Comparison of ENCODE assay signal across 17 cellular contexts in the genomic region with DNA sequence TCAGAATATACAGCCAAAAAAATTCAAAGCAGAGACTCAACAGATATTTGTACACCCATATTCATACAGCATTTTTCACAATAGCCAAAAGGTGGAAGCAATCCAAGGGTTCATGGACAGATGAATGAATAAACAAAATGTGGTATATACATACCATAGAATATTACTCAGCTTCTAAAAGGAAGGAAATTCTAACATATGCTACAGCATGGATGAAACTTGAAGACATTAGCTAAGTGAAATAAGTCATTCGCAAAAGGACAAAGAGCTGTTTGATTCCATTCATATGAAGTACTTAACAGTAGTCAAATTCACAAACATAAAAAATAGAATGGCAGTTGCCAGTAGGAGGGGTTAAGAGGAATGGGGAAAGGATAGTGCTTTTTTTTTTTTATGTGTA.
A peak's percentile ranks its signal among the peaks of the same experiment; 100 is the strongest.
DNase-seq lines count a peak whose midpoint lies in the region; ATAC-seq, FAIRE-seq and TF ChIP-seq lines count a peak whose summit lies in the region.
"Had no signal": no experiment of that assay in that cellular context is flagged by ENCODE, and none has a peak within 500 bp of the region (broad histone marks: within the 10 kb centered on the region; RNA-seq: fewer than 3 reads in every experiment).

No MANE protein-coding gene starts in this region.

- no peak overlapping the region for H2AK5ac ChIP-seq in mesenchymal stem cell (ENCODE audit: low read length, severe bottlenecking)

- no peak overlapping the region for H3K4ac ChIP-seq in mesenchymal stem cell (ENCODE audit: low read depth in 1 of 2, low read length in 2 of 2)

- no TSS peak for BruUV-seq in PC-9 (replicated peaks; lab: Mats Ljungman, UMichigan)

- H2AFZ ChIP-seq in PC-9 (no peak overlapping the region), mesenchymal stem cell (ENCODE audit: low read depth, low read length) (no peak overlapping the region)

- H3K9me2 ChIP-seq in PC-9 (ENCODE audit: insufficient read depth), result no peaks in the 10 kb centered on the region

- H3K4me3 ChIP-seq in PC-9, result no peak overlapping the region
- no peak overlapping the region for H3K4me3 ChIP-seq in mesenchymal stem cell (ENCODE audit: insufficient read depth in 1 of 2, low read depth in 1 of 2, low read length in 2 of 2)
- no peak overlapping the region for H3K4me3 ChIP-seq in right lobe of liver
- H3K4me3 ChIP-seq: BLaER1 treated with 17β-estradiol and CSF1 and Interleukin-3, amounts not matched to agents 10 nM and 100 nM; esophagus squamous epithelium; left lung; skin epidermis had no signal

- H3K27ac ChIP-seq in PC-9 (no peak overlapping the region), mesenchymal stem cell (ENCODE audit: low read length, poor library complexity, severe bottlenecking) (no peak overlapping the region), right lobe of liver (no peak overlapping the region)
- H3K27ac ChIP-seq: esophagus squamous epithelium, left lung, skin epidermis had no signal

- no peak overlapping the region for H2BK12ac ChIP-seq in mesenchymal stem cell (ENCODE audit: low read length in 2 of 2)

- H3K79me1 ChIP-seq in mesenchymal stem cell (replicated peaks; ENCODE audit: low read length, poor library complexity, severe bottlenecking), result no peaks in the 10 kb centered on the region

- TF ChIP-seq POLR2A in H54 (IDR thresholded peaks at IDR 0.05; ENCODE audit: low read depth, low read length) (no peak), right lobe of liver (IDR thresholded peaks at IDR 0.05) (no peak)

- H2BK120ac ChIP-seq in mesenchymal stem cell (ENCODE audit: low read depth, low read length), result no peak overlapping the region

- no CpG with 5 or more reads among the region's 1 CpG for WGBS in mesenchymal stem cell
- 100% methylated on average over 1 of the region's 1 CpG for WGBS in right lobe of liver (ENCODE audit: insufficient coverage, low coverage, low lambda C conversion rate, missing lambda C conversion rate)

- POLR2A ChIA-PET in PC-9 (lab: Charles Lee; ENCODE audit: unreplicated experiment), result interaction anchor here (0.6 to 0.7 kb wide), 5 partner anchors 28 to 729 kb away, joined by 3 to 17 read pairs (median 6); no protein-coding TSS in a partner anchor

- no peaks in the 10 kb centered on the region for H4K20me1 ChIP-seq in PC-9 (ENCODE audit: insufficient read depth)
- H4K20me1 ChIP-seq: BLaER1 treated with 17β-estradiol and CSF1 and Interleukin-3, amounts not matched to agents 10 nM and 100 nM had no signal

- H2BK15ac ChIP-seq in mesenchymal stem cell (ENCODE audit: low read depth, poor library complexity, severe bottlenecking), result no peak overlapping the region

- H3K4me1 ChIP-seq in PC-9 (replicated peaks; ENCODE audit: insufficient read depth) (peaks cover 8% of the 10 kb centered on the region; the same call in 1 of the 2 replicates), mesenchymal stem cell (ENCODE audit: control insufficient read depth, insufficient read depth, low read depth, low read length) (no peaks in the 10 kb centered on the region), right lobe of liver (peaks cover 0 to 6% (median 0%) of the 10 kb centered on the region in 4 donors)
- H3K4me1 ChIP-seq: esophagus squamous epithelium, left lung had no signal

- no peaks in the 10 kb centered on the region for H3K9me3 ChIP-seq in PC-9 (ENCODE audit: insufficient read depth, low read depth)
- H3K9me3 ChIP-seq in mesenchymal stem cell (ENCODE audit: control insufficient read depth, low read length), result no peaks in the 10 kb centered on the region
- H3K9me3 ChIP-seq in right lobe of liver, result no peaks in the 10 kb centered on the region
- H3K9me3 ChIP-seq: esophagus squamous epithelium, left lung had no signal

- H4K8ac ChIP-seq in mesenchymal stem cell (ENCODE audit: low read length), result no peak overlapping the region

- no peak for ATAC-seq in HG02678 (IDR thresholded peaks at IDR 0.05; ENCODE audit: unreplicated experiment)
- ATAC-seq in right lobe of liver, result no peak
- ATAC-seq: left lung had no signal

- peaks cover 5% of the 10 kb centered on the region; the same call in 1 of the 2 replicates for H3F3A ChIP-seq in PC-9 (ENCODE audit: insufficient read depth, low read depth)

- FAIRE-seq in H54 (lab: Jason Lieb, UNC), result peak; percentile 95

- no peak overlapping the region for H3K18ac ChIP-seq in mesenchymal stem cell (ENCODE audit: low read depth in 1 of 2, low read length in 2 of 2)

- no peak overlapping the region for H3K14ac ChIP-seq in mesenchymal stem cell (ENCODE audit: low read length in 2 of 2)

- H3K4me2 ChIP-seq in PC-9 (peak overlapping the region; percentile 10; the same call in 1 of the 2 replicates), mesenchymal stem cell (ENCODE audit: low read length, poor library complexity, severe bottlenecking) (no peak overlapping the region)
- H3K4me2 ChIP-seq: BLaER1 treated with 17β-estradiol and CSF1 and Interleukin-3, amounts not matched to agents 10 nM and 100 nM had no signal

- H3K27me3 ChIP-seq in PC-9 (ENCODE audit: insufficient read depth, low read depth) (no peaks in the 10 kb centered on the region), mesenchymal stem cell (ENCODE audit: control insufficient read depth in 1 of 2, insufficient read depth in 1 of 2, low read length in 2 of 2) (no peaks in the 10 kb centered on the region), right lobe of liver (no peaks in the 10 kb centered on the region)
- H3K27me3 ChIP-seq: BLaER1 treated with 17β-estradiol and CSF1 and Interleukin-3, amounts not matched to agents 10 nM and 100 nM; esophagus squamous epithelium; left lung had no signal

- H3K23ac ChIP-seq in mesenchymal stem cell (ENCODE audit: low read length in 2 of 2), result no peak overlapping the region

- CTCF ChIA-PET in PC-9 (lab: Charles Lee), result no interaction called here

- H3K36me3 ChIP-seq in PC-9 (ENCODE audit: low read depth) (no peaks in the 10 kb centered on the region), mesenchymal stem cell (ENCODE audit: control insufficient read depth in 1 of 2, insufficient read depth in 2 of 2, low read depth in 1 of 2, low read length in 2 of 2) (no peaks in the 10 kb centered on the region), right lobe of liver (no peaks in the 10 kb centered on the region)
- H3K36me3 ChIP-seq: BLaER1 treated with 17β-estradiol and CSF1 and Interleukin-3, amounts not matched to agents 10 nM and 100 nM; esophagus squamous epithelium; left lung had no signal

- no peaks in the 10 kb centered on the region for H3K79me2 ChIP-seq in PC-9 (ENCODE audit: low read depth)

- H4K91ac ChIP-seq in mesenchymal stem cell (ENCODE audit: low read length), result no peak overlapping the region

- TF ChIP-seq CTCF in PC-9 (conservative IDR thresholded peaks at IDR 0.05) (no peak), right lobe of liver (IDR thresholded peaks at IDR 0.05) (no peak)

- intact Hi-C loops in PC-9 (cut with micrococcal nuclease; ENCODE audit: unreplicated experiment) (no loop called here), right lobe of liver (cut with DNase I) (no loop called here)

- peak; percentile 7 for DNase-seq in H54 (ENCODE audit: insufficient read length, low spot score)
- peak in 1 of 2 experiments; percentile 85 for DNase-seq in PC-9
- peak; percentile 59 for DNase-seq in epidermal melanocyte (ENCODE audit: insufficient read length, low spot score)
- peak; percentile 53 for DNase-seq in mesenchymal stem cell
- no peak for DNase-seq in cerebellar nuclear complex (lab: John Stamatoyannopoulos, UW)
- no peak for DNase-seq in right lobe of liver
- DNase-seq in stimulated activated CD4-positive, alpha-beta T cell treated with anti-CD3 and anti-CD28 coated beads, Interleukin-1b, Interleukin-23, amount 100 ng/mL, for 48 hours, result no peak
- DNase-seq: activated effector memory CD4-positive, alpha-beta T cell treated with anti-CD3 and anti-CD28 coated beads, Interleukin-2, amount 50 U/mL, for 16 hours; aorta; esophagus squamous epithelium; KG1; left lung; NCI-H1436; SHP77 treated with DMSO at 0.1 percent for 48 hours had no signal

- H3K9ac ChIP-seq in mesenchymal stem cell (ENCODE audit: low read length), result no peak overlapping the region
- H3K9ac ChIP-seq: BLaER1 treated with 17β-estradiol and CSF1 and Interleukin-3, amounts not matched to agents 10 nM and 100 nM had no signal

- no peak overlapping the region for H2BK5ac ChIP-seq in mesenchymal stem cell (ENCODE audit: low read depth, low read length, poor library complexity, severe bottlenecking)

Comparison
In these comparisons a context has a peak if more than half of its experiments do, and no peak if none do; other contexts are left out.
1. DNase-seq: peak in H54 (single experiment), epidermal melanocyte (single experiment) and mesenchymal stem cell (single experiment); none in cerebellar nuclear complex (0 of 2), right lobe of liver (0 of 3) and stimulated activated CD4-positive, alpha-beta T cell treated with anti-CD3 and anti-CD28 coated beads, Interleukin-1b, Interleukin-23, amount 100 ng/mL, for 48 hours (single experiment).